13 cellular contexts compared by ENCODE assay signal in the genomic region with DNA sequence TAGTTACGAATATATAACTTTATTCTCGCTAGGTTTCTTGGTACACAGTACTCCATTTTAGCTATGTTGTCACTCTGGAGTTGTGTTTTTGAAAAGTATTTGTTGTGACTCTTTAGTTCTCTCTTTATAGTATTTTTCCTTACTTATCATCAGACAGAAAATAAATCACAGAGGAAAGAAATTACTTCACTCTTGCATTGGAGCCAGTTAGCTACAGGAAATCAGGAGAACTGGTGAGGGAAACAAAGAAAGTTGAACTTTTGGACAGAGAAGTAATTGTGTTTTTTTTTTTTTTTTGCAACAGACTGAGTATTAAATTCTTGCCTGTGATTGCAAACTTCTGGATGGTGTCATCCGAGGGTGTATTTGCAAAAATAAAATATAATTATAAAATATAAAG. TPM values are rescaled to one million over a fixed set of nuclear protein-coding genes. Genes with fewer than 3 reads are reported as not detected.
DNase-seq lines count a peak whose midpoint lies in the region; ATAC-seq, FAIRE-seq and TF ChIP-seq lines count a peak whose summit lies in the region.
"Had no signal": no experiment of that assay in that cellular context is flagged by ENCODE, and none has a peak within 500 bp of the region (broad histone marks: within the 10 kb centered on the region; RNA-seq: fewer than 3 reads in every experiment).

No MANE protein-coding gene starts in this region.

- POLR2A ChIA-PET in GM12878 (lab: Charles Lee): interaction anchor here (0.7 to 4.3 kb wide), 4 partner anchors 11 to 159 kb away, joined by 3 to 14 read pairs (median 6); no protein-coding TSS in a partner anchor
- POLR2A ChIA-PET in naive thymus-derived CD8-positive, alpha-beta T cell (lab: Charles Lee): interaction anchor here (0.8 kb wide), 1 partner anchor 34 kb away, joined by 6 read pairs; no protein-coding TSS in a partner anchor

- no peak overlapping the region for H3K4me3 Mint-ChIP-seq in H9
- no peak overlapping the region for H3K4me3 Mint-ChIP-seq in naive thymus-derived CD8-positive, alpha-beta T cell
- H3K4me3 Mint-ChIP-seq: activated naive CD4-positive, alpha-beta T cell treated with anti-CD3 and anti-CD28 coated beads, Interleukin-2, amount 10 ng/mL, durations not matched to agents 7 days and 5 days; central memory CD8-positive, alpha-beta T cell had no signal

- H3K27me3 Mint-ChIP-seq in H9 (ENCODE audit: low read depth): no peaks in the 10 kb centered on the region
- peaks cover 0 to 3% (median 0%) of the 10 kb centered on the region in 5 donors for H3K27me3 Mint-ChIP-seq in naive thymus-derived CD8-positive, alpha-beta T cell

- H3K4me1 Mint-ChIP-seq in H9: peaks cover 29 to 34% of the 10 kb centered on the region in 2 experiments
- peaks cover 0 to 23% (median 0%) of the 10 kb centered on the region in 4 donors for H3K4me1 Mint-ChIP-seq in naive thymus-derived CD8-positive, alpha-beta T cell
- H3K4me1 Mint-ChIP-seq: activated naive CD4-positive, alpha-beta T cell treated with anti-CD3 and anti-CD28 coated beads, Interleukin-2, amount 10 ng/mL, durations not matched to agents 7 days and 5 days; central memory CD8-positive, alpha-beta T cell had no signal

- no peak overlapping the region for H2BK20ac ChIP-seq in H9 (ENCODE audit: low read depth, low read length, poor library complexity, severe bottlenecking)

- H3K14ac ChIP-seq in H9 (ENCODE audit: insufficient read depth, low read length): no peak overlapping the region

- 0 out of 2 replicates have a peak overlapping the region, but pooled peaks have one; percentile 43 for H3K4me3 ChIP-seq in GM12878
- H3K4me3 ChIP-seq in hepatocyte: no peak overlapping the region
- no peak overlapping the region for H3K4me3 ChIP-seq in stomach
- H3K4me3 ChIP-seq in small intestine (ENCODE audit: low read depth in 1 of 2, low read length in 2 of 2): no peak overlapping the region
- no peak overlapping the region for H3K4me3 ChIP-seq in esophagus squamous epithelium

- H3K23ac ChIP-seq in H9 (ENCODE audit: insufficient read length, low read depth, low read length): no peak overlapping the region

- H3K9ac ChIP-seq in H9 (ENCODE audit: extremely low read depth, insufficient read length, low read length) (no peak overlapping the region), GM12878 (ENCODE audit: control insufficient read depth, insufficient read depth, low read length) (no peak overlapping the region)

- H3K4me1 ChIP-seq in H9 (ENCODE audit: insufficient read depth, low read length) (peaks cover 4% of the 10 kb centered on the region; the same call in 1 of the 2 replicates), GM12878 (ENCODE audit: control insufficient read depth, insufficient read depth, low read length) (peaks cover 51% of the 10 kb centered on the region), hepatocyte (ENCODE audit: insufficient read depth) (peaks cover 6% of the 10 kb centered on the region), stomach (peaks cover 0 to 17% (median 10%) of the 10 kb centered on the region in 4 donors), small intestine (ENCODE audit: control insufficient read depth in 2 of 2, insufficient read depth in 1 of 2, low read depth in 1 of 2, low read length in 1 of 2) (no peaks in the 10 kb centered on the region), esophagus squamous epithelium (peaks cover 8 to 21% (median 10%) of the 10 kb centered on the region in 3 donors)

- H3K9me3 Mint-ChIP-seq in H9: no peaks in the 10 kb centered on the region
- H3K9me3 Mint-ChIP-seq in naive thymus-derived CD8-positive, alpha-beta T cell: no peaks in the 10 kb centered on the region
- H3K9me3 Mint-ChIP-seq: activated naive CD4-positive, alpha-beta T cell treated with anti-CD3 and anti-CD28 coated beads, Interleukin-2, amount 10 ng/mL, durations not matched to agents 7 days and 5 days; central memory CD8-positive, alpha-beta T cell had no signal

- TF ChIP-seq POLR2A in GM12878 (IDR thresholded peaks at IDR 0.05; ENCODE audit: low read depth, low read length) (no peak), stomach (IDR thresholded peaks at IDR 0.05) (no peak), esophagus squamous epithelium (IDR thresholded peaks at IDR 0.05) (no peak)

- H3K27me3 ChIP-seq in H9 (ENCODE audit: insufficient read depth, low read length) (no peaks in the 10 kb centered on the region), GM12878 (replicated peaks in 1 of 2; ENCODE audit: control insufficient read depth in 2 of 2, insufficient read depth in 2 of 2, low read length in 1 of 2) (no peaks in the 10 kb centered on the region), hepatocyte (no peaks in the 10 kb centered on the region), stomach (no peaks in the 10 kb centered on the region), small intestine (ENCODE audit: control insufficient read depth in 2 of 2, insufficient read depth in 2 of 2, low read length in 2 of 2) (no peaks in the 10 kb centered on the region), esophagus squamous epithelium (no peaks in the 10 kb centered on the region)

- H3K23me2 ChIP-seq in H9 (ENCODE audit: insufficient read length, low read depth, low read length, poor library complexity, severe bottlenecking): no peaks in the 10 kb centered on the region

- H3K9me3 ChIP-seq in H9 (ENCODE audit: control insufficient read depth, low read depth, low read length) (no peaks in the 10 kb centered on the region), GM12878 (replicated peaks; ENCODE audit: control insufficient read depth, insufficient read depth, low read length) (no peaks in the 10 kb centered on the region), hepatocyte (ENCODE audit: low read depth) (no peaks in the 10 kb centered on the region), stomach (no peaks in the 10 kb centered on the region), small intestine (ENCODE audit: control insufficient read depth, low read depth) (no peaks in the 10 kb centered on the region), esophagus squamous epithelium (no peaks in the 10 kb centered on the region)

- H2AFZ ChIP-seq in H9 (ENCODE audit: low read length) (no peak overlapping the region), GM12878 (ENCODE audit: control insufficient read depth, low read depth, low read length) (no peak overlapping the region), hepatocyte (no peak overlapping the region)

- no peak overlapping the region for H3K18ac ChIP-seq in H9 (ENCODE audit: insufficient read length, low read depth, low read length)

- SMC1A ChIA-PET in GM12878 (lab: Charles Lee; ENCODE audit: uncharacterized antibody, unreplicated experiment): interaction anchor here (0.7 to 5.1 kb wide), 10 partner anchors 11 to 135 kb away, joined by 3 to 95 read pairs (median 4); partner anchors contain the start of gene DSE

- TF ChIP-seq EP300 in GM12878 (IDR thresholded peaks at IDR 0.05; ENCODE audit: borderline replicate concordance in 1 of 2, control insufficient read depth in 1 of 2, low read depth in 2 of 2, low read length in 2 of 2) (no peak), stomach (IDR thresholded peaks at IDR 0.05) (no peak)

- in situ Hi-C loops in GM12878 (cut with MboI): no loop called here

- FAIRE-seq in GM12878 (lab: Jason Lieb, UNC): no peak
- FAIRE-seq in small intestine (lab: Jason Lieb, UNC): no peak

- TF ChIP-seq CTCF in H9 (conservative IDR thresholded peaks at IDR 0.05): no peak
- no peak for TF ChIP-seq CTCF in GM12878 (IDR thresholded peaks at IDR 0.05 in 2 of 3, conservative IDR thresholded peaks at IDR 0.05 in 1 of 3; ENCODE audit: control insufficient read depth in 2 of 3, extremely low read depth in 1 of 3, insufficient read depth in 1 of 3, low read depth in 3 of 3, low read length in 3 of 3)
- no peak for TF ChIP-seq CTCF in hepatocyte (IDR thresholded peaks at IDR 0.05; ENCODE audit: poor library complexity)
- TF ChIP-seq CTCF in stomach (IDR thresholded peaks at IDR 0.05): no peak
- TF ChIP-seq CTCF in esophagus squamous epithelium (IDR thresholded peaks at IDR 0.05): no peak

- RAD21 ChIA-PET in GM12878 (lab: Charles Lee; ENCODE audit: unreplicated experiment): interaction anchor here (0.8 to 2.9 kb wide), 8 partner anchors 11 to 136 kb away, joined by 3 to 19 read pairs (median 6); partner anchors contain the start of gene DSE

- no peak overlapping the region for H3T11ph ChIP-seq in H9 (ENCODE audit: low read length)

- H4K8ac ChIP-seq in H9 (replicated peaks; ENCODE audit: insufficient read length, low read depth, low read length): no peak overlapping the region

- H3K4me2 ChIP-seq in H9 (ENCODE audit: insufficient read depth, insufficient read length, low read length) (no peak overlapping the region), GM12878 (ENCODE audit: control insufficient read depth, insufficient read depth) (peak overlapping the region; percentile 2; the same call in 1 of the 2 replicates), hepatocyte (peak overlapping the region; percentile 30)

- no peaks in the 10 kb centered on the region for H3K9me2 ChIP-seq in hepatocyte (replicated peaks; ENCODE audit: insufficient read depth)

- H3K79me2 ChIP-seq in H9 (ENCODE audit: insufficient read depth, low read length) (peaks cover 4% of the 10 kb centered on the region; the same call in 1 of the 2 replicates), GM12878 (ENCODE audit: control insufficient read depth, insufficient read depth, low read length) (peaks cover 79% of the 10 kb centered on the region), hepatocyte (peaks cover 60% of the 10 kb centered on the region)

- H3K27ac ChIP-seq in H9 (ENCODE audit: insufficient read length, low read depth, low read length) (no peak overlapping the region), GM12878 (ENCODE audit: control insufficient read depth, insufficient read depth) (peak overlapping the region; percentile 48), hepatocyte (peak overlapping the region; percentile 58), stomach (peak overlapping the region in 3 of 5 donors; percentile 6 to 54 (median 49)), small intestine (ENCODE audit: low read depth in 1 of 2, low read length in 1 of 2) (no peak overlapping the region), esophagus squamous epithelium (peak overlapping the region in 2 of 4 donors; percentile 16 to 42)

- no peaks in the 10 kb centered on the region for H3K79me1 ChIP-seq in H9 (ENCODE audit: insufficient read depth, low read depth, low read length, poor library complexity, severe bottlenecking)

- no peak for DNase-seq in H9
- no peak for DNase-seq in GM12878 (ENCODE audit: low read depth, low spot score)
- no peak for DNase-seq in hepatocyte (ENCODE audit: low spot score)
- DNase-seq in stomach: no peak
- no peak for DNase-seq in small intestine
- DNase-seq in medulla oblongata (ENCODE audit: extremely low spot score): no peak
- no peak for DNase-seq in esophagus squamous epithelium (lab: John Stamatoyannopoulos, UW)
- no peak for DNase-seq in naive thymus-derived CD8-positive, alpha-beta T cell
- DNase-seq: activated naive CD4-positive, alpha-beta T cell treated with anti-CD3 and anti-CD28 coated beads, Interleukin-2, amount 10 ng/mL, durations not matched to agents 7 days and 5 days; NCI-H2029; SIG-M5; stimulated activated CD4-positive, alpha-beta T cell treated with anti-CD3 and anti-CD28 coated beads, Interleukin-2, amount 100 ng/mL, for 48 hours had no signal

- H2BK120ac ChIP-seq in H9 (ENCODE audit: low read depth, low read length, poor library complexity, severe bottlenecking): no peak overlapping the region

- no peak overlapping the region for H2AK5ac ChIP-seq in H9 (ENCODE audit: insufficient read length, low read length)

- BruUV-seq in GM12878 (replicated peaks; lab: Mats Ljungman, UMichigan): no TSS peak

- H3K4ac ChIP-seq in H9 (ENCODE audit: low read depth, low read length): no peak overlapping the region

- CTCF ChIA-PET in GM12878 (lab: Yijun Ruan, JAX): interaction anchor here (0.6 to 6.1 kb wide), 8 partner anchors 13 to 117 kb away, joined by 3 to 85 read pairs (median 4); no protein-coding TSS in a partner anchor

- H4K20me1 ChIP-seq in H9 (ENCODE audit: control insufficient read depth, insufficient read depth, insufficient read length) (peaks cover 2% of the 10 kb centered on the region), GM12878 (ENCODE audit: control insufficient read depth, insufficient read depth) (no peaks in the 10 kb centered on the region), hepatocyte (ENCODE audit: insufficient read depth, poor library complexity, severe bottlenecking) (no peaks in the 10 kb centered on the region)

- no peak overlapping the region for H2BK5ac ChIP-seq in H9 (ENCODE audit: insufficient read length, low read length)

- no peak overlapping the region for H2BK15ac ChIP-seq in H9 (ENCODE audit: low read depth, low read length)

- H2BK12ac ChIP-seq in H9 (ENCODE audit: insufficient read length, low read depth, low read length): no peak overlapping the region

- no CpG with 5 or more reads among the region's 3 CpGs for WGBS in H9 (ENCODE audit: extremely low coverage, insufficient read length, low lambda C conversion rate)
- WGBS in GM12878 (ENCODE audit: insufficient coverage, insufficient replicate concordance, low lambda C conversion rate, missing lambda C conversion rate): 30% methylated on average over 3 of the region's 3 CpGs
- 71% methylated on average over 3 of the region's 3 CpGs for WGBS in hepatocyte (ENCODE audit: low lambda C conversion rate, missing lambda C conversion rate)
- WGBS in stomach, 5 donors: 63 to 83% (median 79%) methylated on average over 3 of the region's 3 CpGs
- 71 to 87% (median 82%) methylated on average over 3 of the region's 3 CpGs for WGBS in small intestine, 3 donors
- WGBS in esophagus squamous epithelium, 2 donors: 59 to 73% methylated on average over 3 of the region's 3 CpGs

- 0 out of 4 replicates have a peak, but pooled peaks cover 0 to 7% of the 10 kb centered on the region in 2 experiments for H3K36me3 ChIP-seq in GM12878 (ENCODE audit: control insufficient read depth in 2 of 2, insufficient read depth in 2 of 2, low read length in 1 of 2)
- no peaks in the 10 kb centered on the region for H3K36me3 ChIP-seq in hepatocyte (replicated peaks; ENCODE audit: insufficient read depth, low read depth)
- peaks cover 0 to 2% (median 0%) of the 10 kb centered on the region in 4 donors for H3K36me3 ChIP-seq in stomach
- H3K36me3 ChIP-seq in small intestine (ENCODE audit: control insufficient read depth in 2 of 2, insufficient read depth in 2 of 2, low read length in 2 of 2): no peaks in the 10 kb centered on the region
- peaks cover 0 to 2% (median 0%) of the 10 kb centered on the region in 3 donors for H3K36me3 ChIP-seq in esophagus squamous epithelium

- peaks cover 0 to 8% (median 2%) of the 10 kb centered on the region in 3 experiments; a peak in 5 of 7 replicates for H3K36me3 Mint-ChIP-seq in H9 (ENCODE audit: insufficient read depth in 1 of 3, low read depth in 3 of 3)
- H3K36me3 Mint-ChIP-seq in naive thymus-derived CD8-positive, alpha-beta T cell: peaks cover 2 to 9% (median 4%) of the 10 kb centered on the region in 3 donors
- H3K36me3 Mint-ChIP-seq: activated naive CD4-positive, alpha-beta T cell treated with anti-CD3 and anti-CD28 coated beads, Interleukin-2, amount 10 ng/mL, durations not matched to agents 7 days and 5 days had no signal

- intact Hi-C loops in GM12878 (cut with micrococcal nuclease; ENCODE audit: unreplicated experiment) (loop anchor here (5.0 to 10.0 kb wide), 2 partner anchors 117 to 300 kb away; partner anchors contain the start of gene NT5DC1), stomach (cut with DNase I; ENCODE audit: low total_unique reads) (no loop called here), esophagus squamous epithelium (cut with DNase I) (no loop called here)

- no peak for ATAC-seq in GM12878
- ATAC-seq in naive thymus-derived CD8-positive, alpha-beta T cell: no peak

- H3K56ac ChIP-seq in H9 (ENCODE audit: insufficient read length, low read depth, low read length): no peak overlapping the region

- H3K27ac Mint-ChIP-seq in H9: peak overlapping the region in 2 of 3 experiments; percentile 8 to 91; a peak in 3 of 7 replicates
- H3K27ac Mint-ChIP-seq in naive thymus-derived CD8-positive, alpha-beta T cell: no peak overlapping the region
- H3K27ac Mint-ChIP-seq: activated naive CD4-positive, alpha-beta T cell treated with anti-CD3 and anti-CD28 coated beads, Interleukin-2, amount 10 ng/mL, durations not matched to agents 7 days and 5 days had no signal

- no peak overlapping the region for H4K5ac ChIP-seq in H9 (ENCODE audit: insufficient read length, low read depth, low read length)

- no peak overlapping the region for H4K91ac ChIP-seq in H9 (ENCODE audit: insufficient read length, low read depth, low read length)

- no peak for TF ChIP-seq RAD21 in GM12878 (IDR thresholded peaks at IDR 0.05; ENCODE audit: insufficient read depth, low read depth, low read length)

RNA-seq across cellular contexts. Expression of gene DSE, which starts 34.0 kb away (rescaled TPM):
- total RNA-seq in H9 (2021) (41.5 and 45.6 TPM in 2 replicates), GM12878 (2014; rRNA removed) (65.3 and 77.4 TPM in 2 replicates), GM12878 (2014; rRNA removed; fragmentation: Illumina TruSeq; extraction: Trizol) (62.3 and 63.9 TPM in 2 replicates), GM12878 (2021) (75.1 and 76.4 TPM in 2 replicates), hepatocyte (36.9 and 45.0 TPM in 2 replicates), stomach (10 to 100 TPM in 4 of 5 donors, 1 to 10 TPM in 1; 3.8 to 39.8 (median 15.8) TPM), esophagus squamous epithelium (10 to 100 TPM; 11.6 to 36.4 (median 33.3) TPM)
- 131 and 135 TPM in 2 replicates for total RNA-seq in GM12878 (2013; cell fraction: nucleolus; rRNA removed)
- 20.3 TPM for polyA plus RNA-seq in GM12878 (2011; ENCODE audit: low read depth)
- polyA plus RNA-seq in GM12878 (2011; rRNA removed) (12.2 and 12.6 TPM in 2 replicates), GM12878 (2014; fragmentation: Illumina TruSeq; extraction: Trizol) (51.8 and 58.9 TPM in 2 replicates), GM12878 (2014; fragmentation: Nextera tagmentation; extraction: Ambion mirVana) (10 to 100 TPM; 17.1 to 24.2 TPM), GM12878 (2014; rRNA removed) (35.9 and 38.6 TPM in 2 replicates), GM12878 (2016; fragmentation: Nextera tagmentation; extraction: Ambion mirVana) (10 to 100 TPM; 43.0 TPM), hepatocyte (19.9 and 22.4 TPM in 2 replicates), stomach (10 to 100 TPM in 1 of 3 donors, 1 to 10 TPM in 2; 3.9 to 10.7 (median 7.7) TPM), small intestine (1 to 10 TPM in 2 of 3 donors, under 1 TPM in 1; 0.45 to 4.9 (median 4.6) TPM)
- polyA plus RNA-seq in GM12878 (2011; cell fraction: cytosol; rRNA removed): 6.7 and 9.5 TPM in 2 replicates
- 14.6 and 17.6 TPM in 2 replicates for polyA plus RNA-seq in GM12878 (2011; cell fraction: nucleus; rRNA removed)
- 22.5 and 29.0 TPM in 2 replicates for polyA plus RNA-seq in GM12878 (2012)
- polyA minus RNA-seq in GM12878 (2011; rRNA and poly(A)+ RNA removed): 23.2 and 26.4 TPM in 2 replicates
- 3.8 and 3.9 TPM in 2 replicates for polyA minus RNA-seq in GM12878 (2011; cell fraction: cytosol; rRNA and poly(A)+ RNA removed)
- polyA minus RNA-seq in GM12878 (2011; cell fraction: nucleus; rRNA and poly(A)+ RNA removed): 17.5 and 26.1 TPM in 2 replicates
- total RNA-seq in naive thymus-derived CD8-positive, alpha-beta T cell: 1 to 10 TPM; 6.4 to 9.3 TPM
- 1 to 10 TPM; 3.9 to 4.9 (median 4.0) TPM for polyA plus RNA-seq in naive thymus-derived CD8-positive, alpha-beta T cell

RNA-seq across cellular contexts. Expression of gene CALHM6, which starts 56.5 kb away (rescaled TPM):
- total RNA-seq in H9 (2021) (0.44 and 0.68 TPM in 2 replicates), GM12878 (2014; rRNA removed) (1.2 and 1.5 TPM in 2 replicates), GM12878 (2014; rRNA removed; fragmentation: Illumina TruSeq; extraction: Trizol) (1.7 and 2.6 TPM in 2 replicates), GM12878 (2021) (0.53 and 1.0 TPM in 2 replicates), hepatocyte (0.83 TPM in 1 of 2 replicates, not detected in the other), stomach (1 to 10 TPM in 2 of 5 donors, not detected in 3; 8.1 to 8.7 TPM), esophagus squamous epithelium (1 to 10 TPM; 1.4 to 7.8 (median 3.6) TPM)
- total RNA-seq in GM12878 (2013; cell fraction: nucleolus; rRNA removed): not detected in 2 replicates
- polyA plus RNA-seq in GM12878 (2011; ENCODE audit: low read depth): 4.4 TPM
- polyA plus RNA-seq in GM12878 (2011; rRNA removed) (0.15 and 0.48 TPM in 2 replicates), GM12878 (2014; fragmentation: Illumina TruSeq; extraction: Trizol) (0.93 and 1.2 TPM in 2 replicates), GM12878 (2014; fragmentation: Nextera tagmentation; extraction: Ambion mirVana) (1 to 10 TPM; 1.1 to 1.4 TPM), GM12878 (2014; rRNA removed) (1.5 and 2.6 TPM in 2 replicates), GM12878 (2016; fragmentation: Nextera tagmentation; extraction: Ambion mirVana) (1 to 10 TPM; 3.2 to 3.4 TPM), hepatocyte (0.43 and 0.50 TPM in 2 replicates), stomach (1 to 10 TPM; 5.0 to 8.6 (median 8.3) TPM), small intestine (10 to 100 TPM in 2 of 3 donors, 1 to 10 TPM in 1; 2.7 to 16.9 (median 11.3) TPM)
- 0.10 and 0.18 TPM in 2 replicates for polyA plus RNA-seq in GM12878 (2011; cell fraction: cytosol; rRNA removed)
- polyA plus RNA-seq in GM12878 (2011; cell fraction: nucleus; rRNA removed): not detected in 2 replicates
- 11.2 and 13.0 TPM in 2 replicates for polyA plus RNA-seq in GM12878 (2012)
- polyA minus RNA-seq in GM12878 (2011; rRNA and poly(A)+ RNA removed): not detected in 2 replicates
- polyA minus RNA-seq in GM12878 (2011; cell fraction: cytosol; rRNA and poly(A)+ RNA removed): not detected in 2 replicates
- 0.38 TPM in 1 of 2 replicates, not detected in the other for polyA minus RNA-seq in GM12878 (2011; cell fraction: nucleus; rRNA and poly(A)+ RNA removed)
- total RNA-seq in naive thymus-derived CD8-positive, alpha-beta T cell: 1 to 10 TPM; 1.2 to 4.8 TPM
- polyA plus RNA-seq in naive thymus-derived CD8-positive, alpha-beta T cell: 10 to 100 TPM in 2 of 3 donors, 1 to 10 TPM in 1; 5.3 to 49.3 (median 13.5) TPM

Comparison
In these comparisons a context has a peak if more than half of its experiments do, and no peak if none do; other contexts are left out.
1. H3K27ac ChIP-seq: peak in GM12878 (single experiment), hepatocyte (single experiment) and stomach (3 of 5); none in H9 (single experiment) and small intestine (0 of 2).
2. H3K27ac Mint-ChIP-seq: peak in H9 (2 of 3); none in naive thymus-derived CD8-positive, alpha-beta T cell (0 of 10).